Comparison of ENCODE assay signal across 1 cellular context in genomic region chr12:123365141-123365917, GRCh38.
A peak's percentile ranks its signal among the peaks of the same experiment; 100 is the strongest.
TF ChIP-seq lines count a peak whose summit lies in the region.

No MANE protein-coding gene starts in this region.

TF ChIP-seq in HepG2, 621 proteins besides CTCF, POLR2A, EP300 and RAD21 (continues in another document):
- TF ChIP-seq PBX3 (CRISPR knock-in tag; IDR thresholded peaks at IDR 0.05; ENCODE audit: borderline replicate concordance): peak; percentile 79; the same call in 1 of the 2 replicates
- TF ChIP-seq MAFK (conservative IDR thresholded peaks at IDR 0.05 in 1 of 2, IDR thresholded peaks at IDR 0.05 in 1 of 2; ENCODE audit: low read length in 2 of 2): no peak
- no peak for TF ChIP-seq SOX13 (IDR thresholded peaks at IDR 0.05)
- peak in 1 of 2 experiments; percentile 43; a peak in 1 of 4 replicates for TF ChIP-seq SOX13 (CRISPR knock-in tag; conservative IDR thresholded peaks at IDR 0.05 in 1 of 2, IDR thresholded peaks at IDR 0.05 in 1 of 2)
- no peak for TF ChIP-seq ZBTB8A (CRISPR knock-in tag; IDR thresholded peaks at IDR 0.05; ENCODE audit: borderline replicate concordance, low read depth)
- peak; percentile 92 for TF ChIP-seq CHD2 (IDR thresholded peaks at IDR 0.05; ENCODE audit: low read depth, low read length)
- peak; percentile 56; the same call in 1 of the 2 replicates for TF ChIP-seq ZNF574 (CRISPR knock-in tag; IDR thresholded peaks at IDR 0.05)
- TF ChIP-seq CCDC6 (CRISPR knock-in tag; IDR thresholded peaks at IDR 0.05): peak; percentile 59; the same call in 1 of the 2 replicates
- no peak for TF ChIP-seq U2AF1 (optimal IDR thresholded peaks at IDR 0.05; ENCODE audit: low read depth, low read length)
- TF ChIP-seq MTF2 (CRISPR knock-in tag; IDR thresholded peaks at IDR 0.05; ENCODE audit: borderline replicate concordance): no peak
- TF ChIP-seq LCORL (IDR thresholded peaks at IDR 0.05): no peak
- no peak for TF ChIP-seq LCORL (CRISPR knock-in tag; IDR thresholded peaks at IDR 0.05)
- no peak for TF ChIP-seq BCLAF1 (IDR thresholded peaks at IDR 0.05)
- TF ChIP-seq ELF4 (CRISPR knock-in tag; IDR thresholded peaks at IDR 0.05; ENCODE audit: borderline replicate concordance): no peak
- no peak for TF ChIP-seq ZNF335 (CRISPR knock-in tag; IDR thresholded peaks at IDR 0.05)
- TF ChIP-seq STAG1 (CRISPR knock-in tag; IDR thresholded peaks at IDR 0.05): peak; percentile 50
- no peak for TF ChIP-seq RORA (CRISPR knock-in tag; IDR thresholded peaks at IDR 0.05)
- 0 out of 2 replicates have a peak, but pooled peaks have one; percentile 60 for TF ChIP-seq MED13 (CRISPR knock-in tag; IDR thresholded peaks at IDR 0.05)
- no peak for TF ChIP-seq ZNF446 (CRISPR knock-in tag; IDR thresholded peaks at IDR 0.05)
- no peak for TF ChIP-seq ZNF235 (CRISPR knock-in tag; IDR thresholded peaks at IDR 0.05; ENCODE audit: borderline replicate concordance)
- no peak for TF ChIP-seq PLRG1 (conservative IDR thresholded peaks at IDR 0.05)
- TF ChIP-seq ZBTB38 (CRISPR knock-in tag; IDR thresholded peaks at IDR 0.05): no peak
- no peak for TF ChIP-seq FOXP1 (IDR thresholded peaks at IDR 0.05)
- no peak for TF ChIP-seq FOXP1 (CRISPR knock-in tag; IDR thresholded peaks at IDR 0.05)
- TF ChIP-seq KMT2A (CRISPR knock-in tag; IDR thresholded peaks at IDR 0.05): 0 out of 2 replicates have a peak, but pooled peaks have one; percentile 41
- peak; percentile 65 for TF ChIP-seq ELF1 (CRISPR knock-in tag; IDR thresholded peaks at IDR 0.05)
- TF ChIP-seq FOXA1 (IDR thresholded peaks at IDR 0.05): no peak
- TF ChIP-seq FOXA1 (CRISPR knock-in tag; IDR thresholded peaks at IDR 0.05): no peak
- peak; percentile 34; the same call in 1 of the 2 replicates for TF ChIP-seq FOXK2 (IDR thresholded peaks at IDR 0.05)
- no peak for TF ChIP-seq NONO (IDR thresholded peaks at IDR 0.05)
- TF ChIP-seq NONO (CRISPR knock-in tag; conservative IDR thresholded peaks at IDR 0.05): peak; percentile 49; the same call in 1 of the 2 replicates
- TF ChIP-seq JUNB (CRISPR knock-in tag; IDR thresholded peaks at IDR 0.05; ENCODE audit: borderline replicate concordance): no peak
- no peak for TF ChIP-seq ZNF547 (CRISPR knock-in tag; IDR thresholded peaks at IDR 0.05)
- peak; percentile 60 for TF ChIP-seq ZGPAT (CRISPR knock-in tag; IDR thresholded peaks at IDR 0.05)
- peak; percentile 67 for TF ChIP-seq HCFC1 (IDR thresholded peaks at IDR 0.05; ENCODE audit: low read depth, low read length)
- no peak for TF ChIP-seq ZNF691 (CRISPR knock-in tag; IDR thresholded peaks at IDR 0.05; ENCODE audit: borderline replicate concordance, low read depth)
- TF ChIP-seq ZNF788 (CRISPR knock-in tag; IDR thresholded peaks at IDR 0.05; ENCODE audit: borderline replicate concordance): no peak
- TF ChIP-seq FOXC1 (CRISPR knock-in tag; IDR thresholded peaks at IDR 0.05; ENCODE audit: borderline replicate concordance): peak; percentile 52; the same call in 1 of the 2 replicates
- no peak for TF ChIP-seq ZKSCAN5 (CRISPR knock-in tag; IDR thresholded peaks at IDR 0.05)
- TF ChIP-seq TOPORS (CRISPR knock-in tag; IDR thresholded peaks at IDR 0.05): no peak
- TF ChIP-seq EEA1 (CRISPR knock-in tag; IDR thresholded peaks at IDR 0.05; ENCODE audit: borderline replicate concordance): no peak
- TF ChIP-seq DNMT1 (CRISPR knock-in tag; IDR thresholded peaks at IDR 0.05): no peak
- TF ChIP-seq NR2F2 (IDR thresholded peaks at IDR 0.05; ENCODE audit: borderline replicate concordance, low read depth): no peak
- no peak for TF ChIP-seq ZNF672 (CRISPR knock-in tag; IDR thresholded peaks at IDR 0.05)
- 0 out of 2 replicates have a peak, but pooled peaks have one; percentile 15 for TF ChIP-seq ETV5 (CRISPR knock-in tag; IDR thresholded peaks at IDR 0.05; ENCODE audit: borderline replicate concordance)
- TF ChIP-seq ZNF367 (CRISPR knock-in tag; IDR thresholded peaks at IDR 0.05; ENCODE audit: borderline replicate concordance): peak; percentile 53; the same call in 1 of the 2 replicates
- no peak for TF ChIP-seq AGO1 (IDR thresholded peaks at IDR 0.05; ENCODE audit: low read depth, low read length, poor library complexity, severe bottlenecking)
- no peak for TF ChIP-seq ZMYM2 (CRISPR knock-in tag; IDR thresholded peaks at IDR 0.05)
- TF ChIP-seq ETS1 (CRISPR knock-in tag; IDR thresholded peaks at IDR 0.05): no peak
- peak; percentile 97 for TF ChIP-seq RAD51 (IDR thresholded peaks at IDR 0.05; ENCODE audit: borderline replicate concordance)
- no peak for TF ChIP-seq ZNF569 (CRISPR knock-in tag; IDR thresholded peaks at IDR 0.05; ENCODE audit: borderline replicate concordance)
- peak; percentile 48 for TF ChIP-seq CEBPG (CRISPR knock-in tag; IDR thresholded peaks at IDR 0.05)
- TF ChIP-seq PATZ1 (CRISPR knock-in tag; IDR thresholded peaks at IDR 0.05): 0 out of 2 replicates have a peak, but pooled peaks have one; percentile 38
- peak; percentile 56; the same call in 1 of the 2 replicates for TF ChIP-seq MYC (CRISPR knock-in tag; IDR thresholded peaks at IDR 0.05; ENCODE audit: borderline replicate concordance)
- no peak for TF ChIP-seq BCL3 (CRISPR knock-in tag; IDR thresholded peaks at IDR 0.05)
- TF ChIP-seq ARNT2 (CRISPR knock-in tag; IDR thresholded peaks at IDR 0.05; ENCODE audit: low read depth): peak; percentile 49; the same call in 1 of the 2 replicates
- TF ChIP-seq SETDB1 (CRISPR knock-in tag; IDR thresholded peaks at IDR 0.05; ENCODE audit: borderline replicate concordance): no peak
- peak; percentile 58; the same call in 1 of the 2 replicates for TF ChIP-seq E2F5 (CRISPR knock-in tag; conservative IDR thresholded peaks at IDR 0.05)
- TF ChIP-seq ZNF230 (CRISPR knock-in tag; IDR thresholded peaks at IDR 0.05): no peak
- no peak for TF ChIP-seq FOSL2 (CRISPR knock-in tag; IDR thresholded peaks at IDR 0.05)
- no peak for TF ChIP-seq MAZ (IDR thresholded peaks at IDR 0.05; ENCODE audit: borderline replicate concordance, low read depth, low read length)
- no peak for TF ChIP-seq MAZ (CRISPR knock-in tag; IDR thresholded peaks at IDR 0.05; ENCODE audit: low read depth)
- 0 out of 2 replicates have a peak, but pooled peaks have one; percentile 50 for TF ChIP-seq REL (CRISPR knock-in tag; conservative IDR thresholded peaks at IDR 0.05)
- no peak; the same call in 1 of the 2 replicates for TF ChIP-seq ZNF614 (CRISPR knock-in tag; IDR thresholded peaks at IDR 0.05; ENCODE audit: borderline replicate concordance)
